ENCODE assay signal across 9 cellular contexts in genomic region chr1:96236156-96236739, GRCh38.
DNase-seq lines count a peak whose midpoint lies in the region; ATAC-seq and TF ChIP-seq lines count a peak whose summit lies in the region.
"Had no signal": no experiment of that assay in that cellular context is flagged by ENCODE, and none has a peak within 500 bp of the region (broad histone marks: within the 10 kb centered on the region; RNA-seq: fewer than 3 reads in every experiment).

No MANE protein-coding gene starts in this region.

- no peaks in the 10 kb centered on the region for H3K4me1 ChIP-seq in uterus
- H3K4me1 ChIP-seq: parathyroid adenoma had no signal

- in situ Hi-C loops in astrocyte of the spinal cord (cut with HindIII; ENCODE audit: low sequenced_read_pairs) = no loop called here

- no peaks in the 10 kb centered on the region; the same call in 1 of the 2 replicates for H3K27me3 ChIP-seq in H7 (ENCODE audit: control insufficient read depth, insufficient read depth, low read length)
- no peaks in the 10 kb centered on the region for H3K27me3 ChIP-seq in kidney epithelial cell (ENCODE audit: control insufficient read depth, insufficient read depth, low read length)
- no peaks in the 10 kb centered on the region for H3K27me3 ChIP-seq in uterus

- intact Hi-C loops in uterus (cut with DNase I; ENCODE audit: low total_unique reads) = loop anchor here (5.0 kb wide), 1 partner anchor 1811 kb away; no protein-coding TSS in a partner anchor

- no peaks in the 10 kb centered on the region for H3K9me3 ChIP-seq in uterus

- no peak for TF ChIP-seq POLR2A in uterus (IDR thresholded peaks at IDR 0.05)

- ATAC-seq in GM21576 (IDR thresholded peaks at IDR 0.05; ENCODE audit: unreplicated experiment) = no peak
- no peak for ATAC-seq in HG03045 (IDR thresholded peaks at IDR 0.05; ENCODE audit: unreplicated experiment)

- no peak overlapping the region for H3K27ac ChIP-seq in uterus
- H3K27ac ChIP-seq: parathyroid adenoma had no signal

- peak; percentile 74 for DNase-seq in DMS153 treated with DMSO at 0.1 percent for 48 hours (lab: John Stamatoyannopoulos, UW; ENCODE audit: unreplicated experiment)
- peak; percentile 23 for DNase-seq in H7
- peak; percentile 59 for DNase-seq in NCI-H2227 (lab: John Stamatoyannopoulos, UW; ENCODE audit: unreplicated experiment)
- peak; percentile 80 for DNase-seq in astrocyte of the spinal cord (ENCODE audit: low read depth, low spot score)
- DNase-seq in kidney epithelial cell (ENCODE audit: low read depth) = peak; percentile 28
- DNase-seq in uterus = peak; percentile 15 to 44

- H3K36me3 ChIP-seq in H7 (replicated peaks; ENCODE audit: control insufficient read depth, insufficient read depth, low read length) = no peaks in the 10 kb centered on the region
- no peaks in the 10 kb centered on the region for H3K36me3 ChIP-seq in kidney epithelial cell (ENCODE audit: control insufficient read depth, insufficient read depth, low read length)
- H3K36me3 ChIP-seq in uterus = no peaks in the 10 kb centered on the region

- TF ChIP-seq CTCF in astrocyte of the spinal cord (IDR thresholded peaks at IDR 0.05; ENCODE audit: low read depth, low read length) (peak; percentile 43), kidney epithelial cell (IDR thresholded peaks at IDR 0.05; ENCODE audit: insufficient read depth, low read length, poor library complexity, severe bottlenecking) (peak; percentile 52), uterus (IDR thresholded peaks at IDR 0.05) (peak; percentile 53 to 58 (median 56))

- H3K4me3 ChIP-seq in H7 (ENCODE audit: insufficient read depth, low read depth, low read length) (no peak overlapping the region), astrocyte of the spinal cord (ENCODE audit: low read depth, low read length) (no peak overlapping the region), kidney epithelial cell (ENCODE audit: low read depth, low read length) (no peak overlapping the region), uterus (no peak overlapping the region)

Comparison
In these comparisons a context has a peak if more than half of its experiments do, and no peak if none do; other contexts are left out.
1. DNase-seq: peak in every context shown above with its lines; median percentile 80 in astrocyte of the spinal cord; 74 in DMS153 treated with DMSO at 0.1 percent for 48 hours; 59 in NCI-H2227; 30 in uterus; 28 in kidney epithelial cell; 23 in H7.